ENCODE assay signal across 12 cellular contexts in the genomic region with DNA sequence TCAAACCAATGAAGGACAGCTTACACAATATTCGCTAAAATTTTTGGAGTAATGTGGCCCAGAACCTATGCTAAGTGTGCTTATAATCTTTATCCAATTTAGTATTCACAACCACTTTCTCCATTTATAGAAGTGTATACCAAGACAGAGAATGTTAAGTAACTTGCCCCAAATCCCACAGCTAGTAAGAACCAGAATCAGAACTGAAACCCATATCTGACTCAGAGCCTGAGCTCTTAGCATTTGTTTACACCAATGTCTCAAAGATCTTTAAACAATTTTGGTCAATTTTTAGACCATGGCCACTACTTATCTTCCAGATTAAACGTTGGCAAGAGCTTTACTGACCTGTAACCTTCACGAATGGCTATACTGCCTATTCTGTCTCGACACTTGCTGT. TPM values are rescaled to one million over a fixed set of nuclear protein-coding genes. Genes with fewer than 3 reads are reported as not detected.
DNase-seq lines count a peak whose midpoint lies in the region; ATAC-seq, FAIRE-seq and TF ChIP-seq lines count a peak whose summit lies in the region.
"Had no signal": no experiment of that assay in that cellular context is flagged by ENCODE, and none has a peak within 500 bp of the region (broad histone marks: within the 10 kb centered on the region; RNA-seq: fewer than 3 reads in every experiment).

No MANE protein-coding gene starts in this region.

- ATAC-seq in activated naive CD4-positive, alpha-beta T cell treated with anti-CD3 and anti-CD28 coated beads, Interleukin-2, amount 50 U/mL, for 72 hours = peak; percentile 82 to 89
- peak; percentile 81 for ATAC-seq in HG02588 (IDR thresholded peaks at IDR 0.05; ENCODE audit: unreplicated experiment)

- CTCF ChIA-PET in activated naive CD4-positive, alpha-beta T cell treated with anti-CD3 and anti-CD28 coated beads, Interleukin-2, amount 10 ng/mL, durations not matched to agents 7 days and 5 days (lab: Charles Lee) = interaction anchor here (0.6 to 1.1 kb wide), 3 partner anchors 27 to 182 kb away, joined by 3 to 4 read pairs (median 3); no protein-coding TSS in a partner anchor

- no peak for DNase-seq in activated naive CD4-positive, alpha-beta T cell treated with anti-CD3 and anti-CD28 coated beads, Interleukin-2, amount 50 U/mL, for 72 hours (ENCODE audit: low spot score in 2 of 2)
- no peak for DNase-seq in activated naive CD4-positive, alpha-beta T cell treated with anti-CD3 and anti-CD28 coated beads, Interleukin-2, amount 10 ng/mL, durations not matched to agents 7 days and 5 days
- no peak for DNase-seq in DMS79 treated with DMSO at 0.1 percent for 48 hours (lab: John Stamatoyannopoulos, UW)
- DNase-seq in testis = no peak
- no peak for DNase-seq in H54 (ENCODE audit: insufficient read length, low spot score)
- no peak for DNase-seq in uterus
- DNase-seq: midbrain; NCI-H524 treated with DMSO at 0.1 percent for 48 hours; stimulated activated naive CD4-positive, alpha-beta T cell treated with Interleukin-2 at 50 U/mL for 16 hours had no signal

- H3K36me3 Mint-ChIP-seq in activated naive CD4-positive, alpha-beta T cell treated with anti-CD3 and anti-CD28 coated beads, Interleukin-2, amount 50 U/mL, for 72 hours = peaks cover 0 to 5% of the 10 kb centered on the region in 2 donors
- peaks cover 21% of the 10 kb centered on the region for H3K36me3 Mint-ChIP-seq in activated naive CD4-positive, alpha-beta T cell treated with anti-CD3 and anti-CD28 coated beads, Interleukin-2, amount 10 ng/mL, durations not matched to agents 7 days and 5 days

- no peak overlapping the region for H3K9ac ChIP-seq in HUES6 (ENCODE audit: low read length)

- H3K36me3 ChIP-seq in HUES6 (ENCODE audit: control insufficient read depth, insufficient read depth, low read length) = peaks cover 16% of the 10 kb centered on the region
- no peaks in the 10 kb centered on the region for H3K36me3 ChIP-seq in testis (ENCODE audit: low read depth, missing control alignments)
- no peaks in the 10 kb centered on the region for H3K36me3 ChIP-seq in uterus

- H3K27ac Mint-ChIP-seq in activated naive CD4-positive, alpha-beta T cell treated with anti-CD3 and anti-CD28 coated beads, Interleukin-2, amount 50 U/mL, for 72 hours = no peak overlapping the region
- H3K27ac Mint-ChIP-seq in activated naive CD4-positive, alpha-beta T cell treated with anti-CD3 and anti-CD28 coated beads, Interleukin-2, amount 10 ng/mL, durations not matched to agents 7 days and 5 days = no peak overlapping the region

- no peak overlapping the region for H3K4me3 ChIP-seq in HUES6 (ENCODE audit: low read depth, low read length)
- no peak overlapping the region for H3K4me3 ChIP-seq in testis
- no peak overlapping the region for H3K4me3 ChIP-seq in uterus
- H3K4me3 ChIP-seq: skin epidermis had no signal

- 70 to 71% methylated on average over 4 of the region's 4 CpGs for WGBS in testis, 2 donors

- no peaks in the 10 kb centered on the region for H3K9me3 ChIP-seq in HUES6 (ENCODE audit: control insufficient read depth, insufficient read depth, low read depth, low read length)
- no peaks in the 10 kb centered on the region for H3K9me3 ChIP-seq in testis
- H3K9me3 ChIP-seq in uterus = no peaks in the 10 kb centered on the region

- peak overlapping the region; percentile 41; the same call in 1 of the 2 replicates for H3K27ac ChIP-seq in HUES6 (ENCODE audit: low read depth, low read length)
- H3K27ac ChIP-seq in testis = no peak overlapping the region
- H3K27ac ChIP-seq in uterus = no peak overlapping the region

- intact Hi-C loops in testis (cut with DNase I; ENCODE audit: low total_unique reads) (loop anchor here (10.0 kb wide), 1 partner anchor 185 kb away; no protein-coding TSS in a partner anchor), uterus (cut with DNase I; ENCODE audit: low total_unique reads) (no loop called here)

- H3K4me1 Mint-ChIP-seq in activated naive CD4-positive, alpha-beta T cell treated with anti-CD3 and anti-CD28 coated beads, Interleukin-2, amount 10 ng/mL, durations not matched to agents 7 days and 5 days = peaks cover 16% of the 10 kb centered on the region

- H3K9me3 Mint-ChIP-seq in activated naive CD4-positive, alpha-beta T cell treated with anti-CD3 and anti-CD28 coated beads, Interleukin-2, amount 50 U/mL, for 72 hours = no peaks in the 10 kb centered on the region
- H3K9me3 Mint-ChIP-seq in activated naive CD4-positive, alpha-beta T cell treated with anti-CD3 and anti-CD28 coated beads, Interleukin-2, amount 10 ng/mL, durations not matched to agents 7 days and 5 days = no peaks in the 10 kb centered on the region

- TF ChIP-seq CTCF in testis (IDR thresholded peaks at IDR 0.05) = no peak
- TF ChIP-seq CTCF in uterus (IDR thresholded peaks at IDR 0.05) = no peak

- H3K4me1 ChIP-seq in HUES6 (ENCODE audit: control insufficient read depth, insufficient read depth, low read length) = peaks cover 32% of the 10 kb centered on the region
- H3K4me1 ChIP-seq in testis = no peaks in the 10 kb centered on the region
- H3K4me1 ChIP-seq in uterus = no peaks in the 10 kb centered on the region

- TF ChIP-seq POLR2A in testis (IDR thresholded peaks at IDR 0.05) (no peak), H54 (IDR thresholded peaks at IDR 0.05; ENCODE audit: low read depth, low read length) (no peak), uterus (IDR thresholded peaks at IDR 0.05) (no peak)

- H3K27me3 Mint-ChIP-seq in activated naive CD4-positive, alpha-beta T cell treated with anti-CD3 and anti-CD28 coated beads, Interleukin-2, amount 10 ng/mL, durations not matched to agents 7 days and 5 days = no peaks in the 10 kb centered on the region

- H3K27me3 ChIP-seq in HUES6 (ENCODE audit: control insufficient read depth, insufficient read depth, low read length) (no peaks in the 10 kb centered on the region), testis (no peaks in the 10 kb centered on the region), uterus (no peaks in the 10 kb centered on the region)

- no peak overlapping the region for H3K4me3 Mint-ChIP-seq in activated naive CD4-positive, alpha-beta T cell treated with anti-CD3 and anti-CD28 coated beads, Interleukin-2, amount 10 ng/mL, durations not matched to agents 7 days and 5 days

- FAIRE-seq in H54 (lab: Jason Lieb, UNC) = no peak

RNA-seq across cellular contexts. Expression of a gene that starts 53.0 kb away (rescaled TPM):
- total RNA-seq in activated naive CD4-positive, alpha-beta T cell treated with anti-CD3 and anti-CD28 coated beads, Interleukin-2, amount 50 U/mL, for 72 hours = 1 to 10 TPM in 1 of 2 donors, under 1 TPM in 1; 0.91 to 1.4 TPM
- total RNA-seq in testis (10 to 100 TPM; 24.5 to 33.4 TPM), uterus (10 to 100 TPM; 16.5 to 40.2 (median 33.1) TPM)
- polyA plus RNA-seq in testis (ENCODE audit: insufficient read depth, low read depth, low replicate concordance) = 12.4 TPM

Comparison
In these comparisons a context has a peak if more than half of its experiments do, and no peak if none do; other contexts are left out.
1. RNA of a gene that starts 53.0 kb away (total RNA-seq): 16.5 to 40.2 TPM in uterus and 24.5 to 33.4 TPM in testis; 0.91 to 1.4 TPM in activated naive CD4-positive, alpha-beta T cell treated with anti-CD3 and anti-CD28 coated beads, Interleukin-2, amount 50 U/mL, for 72 hours; every median in the first group is over 4 times any median in the second.